9 cellular contexts compared by ENCODE assay signal in the genomic region with DNA sequence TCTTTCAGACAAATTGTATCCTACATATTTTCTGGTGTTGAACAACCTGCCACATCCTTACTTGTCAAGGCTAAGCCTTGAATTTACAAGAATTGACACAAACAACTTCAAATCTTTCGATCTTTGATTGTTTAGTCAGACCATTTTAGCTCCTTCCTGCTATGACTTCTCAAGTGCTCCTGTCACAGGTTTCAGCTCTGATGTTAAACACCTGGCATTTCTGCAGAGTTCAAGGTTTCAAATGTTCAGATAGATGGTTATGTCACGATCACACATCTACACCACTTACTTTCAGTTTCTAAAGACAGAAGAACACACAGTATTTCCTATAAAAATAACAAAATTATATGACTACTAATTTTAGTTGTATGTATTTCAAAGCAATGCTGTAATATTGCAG.
DNase-seq lines count a peak whose midpoint lies in the region; ATAC-seq lines count a peak whose summit lies in the region.
"Had no signal": no experiment of that assay in that cellular context is flagged by ENCODE, and none has a peak within 500 bp of the region (broad histone marks: within the 10 kb centered on the region; RNA-seq: fewer than 3 reads in every experiment).

No MANE protein-coding gene starts in this region.

- DNase-seq in myocyte (ENCODE audit: low read depth) (peak; percentile 8), activated gamma-delta T cell (lab: John Stamatoyannopoulos, UW) (no peak), anterior cingulate cortex (lab: John Stamatoyannopoulos, UW) (no peak), SW 1271 (lab: John Stamatoyannopoulos, UW) (no peak)
- DNase-seq: activated CD4-positive, alpha-beta T cell treated with anti-CD3 and anti-CD28 coated beads, Interleukin-2, amount 50 U/mL, for 48 hours; brain microvascular endothelial cell had no signal

- ATAC-seq in GM18870 (IDR thresholded peaks at IDR 0.05; ENCODE audit: unreplicated experiment): peak; percentile 97
- ATAC-seq in GM21786 (IDR thresholded peaks at IDR 0.05; ENCODE audit: unreplicated experiment): peak; percentile 90
- peak; percentile 82 for ATAC-seq in HG03565 (IDR thresholded peaks at IDR 0.05; ENCODE audit: unreplicated experiment)
